In genomic region chr22:32088121-32088520, GRCh38 we compare ENCODE assay signal across 15 cellular contexts. TPM values are rescaled to one million over a fixed set of nuclear protein-coding genes. Genes with fewer than 3 reads are reported as not detected.
"Had no signal": no experiment of that assay in that cellular context is flagged by ENCODE, and none has a peak within 500 bp of the region (broad histone marks: within the 10 kb centered on the region; RNA-seq: fewer than 3 reads in every experiment).

No MANE protein-coding gene starts in this region.

RNA-seq across cellular contexts. Expression of gene SLC5A1, which starts 45.1 kb away (rescaled TPM):
- total RNA-seq: activated B cell treated with CpG ODN at 0.5 μM for 24 hours; activated CD4-positive, alpha-beta memory T cell treated with anti-CD3 and anti-CD28 coated beads for 36 hours; activated CD4-positive, alpha-beta memory T cell treated with anti-CD3 and anti-CD28 coated beads, Interleukin-2, amount 10 ng/mL, durations not matched to agents 7 days and 5 days; activated CD4-positive, alpha-beta T cell treated with anti-CD3 and anti-CD28 coated beads for 36 hours; activated CD4-positive, alpha-beta T cell treated with anti-CD3 and anti-CD28 coated beads, Interleukin-2, amount 10 ng/mL, durations not matched to agents 24 days and 14 days; activated CD4-positive, alpha-beta T cell treated with anti-CD3 and anti-CD28 coated beads, Interleukin-2, amount 10 ng/mL, durations not matched to agents 7 days and 5 days; activated CD8-positive, alpha-beta memory T cell treated with anti-CD3 and anti-CD28 coated beads for 36 hours; activated CD8-positive, alpha-beta memory T cell treated with anti-CD3 and anti-CD28 coated beads, Interleukin-2, amount 10 ng/mL, durations not matched to agents 7 days and 5 days; activated CD8-positive, alpha-beta T cell treated with anti-CD3 and anti-CD28 coated beads for 36 hours; activated CD8-positive, alpha-beta T cell treated with anti-CD3 and anti-CD28 coated beads, Interleukin-2, amount 10 ng/mL, durations not matched to agents 7 days and 5 days; T-cell; T-helper 1 cell treated with Interleukin-12 subunit alpha and Interleukin-12 subunit beta and Interleukin-4 antibody, amounts not matched to agents 30 ng/mL and 1 ng/mL, for 36 hours; T-helper 17 cell; T-helper 2 cell treated with Interferon-gamma antibody and Interleukin-4, amounts not matched to agents 100 ng/mL and 5 ng/mL, for 36 hours; WTC11 had no signal
